In the genomic region with DNA sequence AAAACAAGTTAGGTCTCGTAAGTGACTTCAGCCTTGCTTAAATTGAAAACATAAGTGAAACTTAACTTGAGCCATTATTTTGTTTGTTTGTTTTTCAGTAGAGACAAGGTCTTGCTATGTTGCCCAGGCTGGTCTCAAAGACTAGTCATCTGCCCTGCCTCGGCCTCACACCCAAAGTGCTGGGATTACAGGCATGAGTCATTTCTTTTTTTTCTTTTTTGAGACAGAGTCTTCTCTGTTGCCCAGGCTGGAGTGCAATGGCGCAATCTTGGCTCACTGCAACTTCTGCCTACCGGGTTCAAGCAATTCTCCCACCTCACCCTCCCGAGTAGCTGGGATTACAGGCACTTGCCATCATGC, we compare ENCODE assay signal across 15 cellular contexts. TPM values are rescaled to one million over a fixed set of nuclear protein-coding genes. Genes with fewer than 3 reads are reported as not detected.
DNase-seq lines count a peak whose midpoint lies in the region; ATAC-seq, FAIRE-seq and TF ChIP-seq lines count a peak whose summit lies in the region.
"Not testable (repeated sequence)": the region's sequence is repeated elsewhere in the genome, so short reads cannot be mapped to it uniquely, and the experiment has no call there.
"Had no signal": no experiment of that assay in that cellular context is flagged by ENCODE, and none has a peak within 500 bp of the region (broad histone marks: within the 10 kb centered on the region; RNA-seq: fewer than 3 reads in every experiment).

No MANE protein-coding gene starts in this region.

- H3K4me3 Mint-ChIP-seq in activated T-helper 17 cell treated with anti-CD3 and anti-CD28 coated beads, Interleukin-2, amount 50 U/mL, for 72 hours = peak overlapping the region; percentile 64

- peaks cover 18% of the 10 kb centered on the region for H3K36me3 Mint-ChIP-seq in activated T-helper 17 cell treated with anti-CD3 and anti-CD28 coated beads, Interleukin-2, amount 50 U/mL, for 72 hours (ENCODE audit: low read depth)

- H3K9me3 ChIP-seq in hepatocyte (ENCODE audit: low read depth) = not testable (repeated sequence)

- H3K9me2 ChIP-seq in hepatocyte (replicated peaks; ENCODE audit: insufficient read depth) = not testable (repeated sequence)

- H3K4me1 ChIP-seq in hepatocyte (ENCODE audit: insufficient read depth) = peaks cover 18% of the 10 kb centered on the region

- WGBS in hepatocyte (ENCODE audit: low lambda C conversion rate, missing lambda C conversion rate) = 74% methylated on average over 5 of the region's 5 CpGs

- H2AFZ ChIP-seq in hepatocyte = not testable (repeated sequence)

- not testable (repeated sequence) for H3K36me3 ChIP-seq in hepatocyte (replicated peaks; ENCODE audit: insufficient read depth, low read depth)

- H3K27me3 Mint-ChIP-seq in activated T-helper 17 cell treated with anti-CD3 and anti-CD28 coated beads, Interleukin-2, amount 50 U/mL, for 72 hours = not testable (repeated sequence)

- FAIRE-seq in urothelium cell line (lab: Jason Lieb, UNC) = not testable (repeated sequence)

- peak; percentile 51 for ATAC-seq in activated T-helper 17 cell treated with anti-CD3 and anti-CD28 coated beads, Interleukin-2, amount 50 U/mL, for 72 hours (replicated peaks)

- peaks cover 0 to 43% (median 16%) of the 10 kb centered on the region in 45 donors for H3K27me3 ChIP-seq in dorsolateral prefrontal cortex
- not testable (repeated sequence) for H3K27me3 ChIP-seq in hepatocyte

- H3K27ac Mint-ChIP-seq in activated T-helper 17 cell treated with anti-CD3 and anti-CD28 coated beads, Interleukin-2, amount 50 U/mL, for 72 hours = peak overlapping the region; percentile 89

- peak overlapping the region in 37 of 59 donors; percentile 2 to 86 (median 55) for H3K27ac ChIP-seq in dorsolateral prefrontal cortex
- peak overlapping the region; percentile 78 for H3K27ac ChIP-seq in hepatocyte

- not testable (repeated sequence) for H3K79me2 ChIP-seq in hepatocyte

- peak; percentile 77 for DNase-seq in GM03348 (ENCODE audit: low spot score)
- peak; percentile 55 for DNase-seq in KBM-7
- peak; percentile 87 for DNase-seq in RPMI7951 (ENCODE audit: low read depth)
- not testable (repeated sequence) for DNase-seq in dorsolateral prefrontal cortex
- peak; percentile 35 for DNase-seq in hepatocyte (ENCODE audit: low spot score)
- DNase-seq in renal cortical epithelial cell (ENCODE audit: low read depth) = peak; percentile 87
- peak; percentile 50 for DNase-seq in urothelium cell line (ENCODE audit: low spot score)

- H3K9me3 Mint-ChIP-seq in activated T-helper 17 cell treated with anti-CD3 and anti-CD28 coated beads, Interleukin-2, amount 50 U/mL, for 72 hours = not testable (repeated sequence)

- peaks cover 42% of the 10 kb centered on the region for H3K4me1 Mint-ChIP-seq in activated T-helper 17 cell treated with anti-CD3 and anti-CD28 coated beads, Interleukin-2, amount 50 U/mL, for 72 hours

- H4K20me1 ChIP-seq in hepatocyte (ENCODE audit: insufficient read depth, poor library complexity, severe bottlenecking) = not testable (repeated sequence)

- H3K4me2 ChIP-seq in hepatocyte = not testable (repeated sequence)

- intact Hi-C loops in dorsolateral prefrontal cortex (cut with DNase I) = not testable (repeated sequence)

- in situ Hi-C loops in KBM-7 (cut with MboI; ENCODE audit: low pct_unique_long_range_greater_than_20kb, low sequenced_read_pairs) = not testable (repeated sequence)

- TF ChIP-seq CTCF in dorsolateral prefrontal cortex (IDR thresholded peaks at IDR 0.05 in 54 of 56, conservative IDR thresholded peaks at IDR 0.05 in 2 of 56; ENCODE audit: low read depth in 1 of 56, partially characterized antibody in 56 of 56); hepatocyte (IDR thresholded peaks at IDR 0.05; ENCODE audit: poor library complexity): not testable (repeated sequence)

- not testable (repeated sequence) for H3K4me3 ChIP-seq in dorsolateral prefrontal cortex, hepatocyte

RNA-seq across cellular contexts. Expression of gene KLHDC7B, which starts 4.1 kb away (rescaled TPM):
- not detected in 2 replicates for total RNA-seq in RPMI7951 (2014; rRNA removed; shearing (Covaris generic))
- 1 to 10 TPM; 4.2 to 4.4 TPM for total RNA-seq in activated T-helper 17 cell treated with anti-CD3 and anti-CD28 coated beads, Interleukin-2, amount 50 U/mL, for 72 hours
- total RNA-seq in dorsolateral prefrontal cortex = under 1 TPM in 40 of 120 experiments, not detected in 80; 0.13 to 0.68 (median 0.21) TPM
- 0.92 and 1.7 TPM in 2 replicates for total RNA-seq in hepatocyte
- 0.75 and 1.4 TPM in 2 replicates for polyA plus RNA-seq in hepatocyte
- 0.15 and 0.17 TPM in 2 replicates for total RNA-seq in renal cortical epithelial cell
- total RNA-seq: dermis blood vessel endothelial cell, G401, GM23338, HT-29, temporal lobe had no signal
- polyA plus RNA-seq: GM23338, neural cell had no signal

RNA-seq across cellular contexts. Expression of gene TYMP, which starts 11.8 kb away (rescaled TPM):
- 16.5 and 27.5 TPM in 2 replicates for total RNA-seq in RPMI7951 (2014; rRNA removed; shearing (Covaris generic))
- total RNA-seq in activated T-helper 17 cell treated with anti-CD3 and anti-CD28 coated beads, Interleukin-2, amount 50 U/mL, for 72 hours = 10 to 100 TPM; 73.0 to 74.0 TPM
- total RNA-seq in dorsolateral prefrontal cortex = 10 to 100 TPM in 50 of 120 experiments, 1 to 10 TPM in 70; 1.4 to 47.4 (median 7.6) TPM
- total RNA-seq in hepatocyte = 36.6 and 46.4 TPM in 2 replicates
- 85.7 and 105 TPM in 2 replicates for polyA plus RNA-seq in hepatocyte
- 55.0 and 68.8 TPM in 2 replicates for total RNA-seq in renal cortical epithelial cell

RNA-seq across cellular contexts. Expression of gene SCO2, which starts 16.2 kb away (rescaled TPM):
- 5.0 and 9.2 TPM in 2 replicates for total RNA-seq in RPMI7951 (2014; rRNA removed; shearing (Covaris generic))
- total RNA-seq in activated T-helper 17 cell treated with anti-CD3 and anti-CD28 coated beads, Interleukin-2, amount 50 U/mL, for 72 hours = 1 to 10 TPM; 2.8 to 9.9 TPM
- 10 to 100 TPM in 4 of 120 experiments, 1 to 10 TPM in 45, under 1 TPM in 4, not detected in 67; 0.59 to 11.9 (median 2.8) TPM for total RNA-seq in dorsolateral prefrontal cortex
- total RNA-seq in hepatocyte = 2.0 and 4.1 TPM in 2 replicates
- polyA plus RNA-seq in hepatocyte = 9.7 and 11.2 TPM in 2 replicates
- 2.0 and 7.3 TPM in 2 replicates for total RNA-seq in renal cortical epithelial cell

RNA-seq across cellular contexts. Expression of gene SYCE3, which starts 21.1 kb away (rescaled TPM):
- not detected in 2 replicates for total RNA-seq in RPMI7951 (2014; rRNA removed; shearing (Covaris generic))
- 1 to 10 TPM in 1 of 2 donors, under 1 TPM in 1; 0.65 to 2.3 TPM for total RNA-seq in activated T-helper 17 cell treated with anti-CD3 and anti-CD28 coated beads, Interleukin-2, amount 50 U/mL, for 72 hours
- 1 to 10 TPM in 14 of 120 experiments, not detected in 106; 1.4 to 6.0 (median 2.0) TPM for total RNA-seq in dorsolateral prefrontal cortex
- not detected in 2 replicates for total RNA-seq in hepatocyte
- 1.4 and 1.5 TPM in 2 replicates for polyA plus RNA-seq in hepatocyte
- not detected in 2 replicates for total RNA-seq in renal cortical epithelial cell
- total RNA-seq: activated T-cell treated with anti-CD3 and anti-CD28 coated beads, Interleukin-2, amount 50 U/mL, for 4 hours; dermis blood vessel endothelial cell; G401; GM23338; HT-29; temporal lobe had no signal
- polyA plus RNA-seq: GM23338, neural cell had no signal

RNA-seq across cellular contexts. Expression of gene NCAPH2, which starts 33.6 kb away (rescaled TPM):
- total RNA-seq in RPMI7951 (2014; rRNA removed; shearing (Covaris generic)) = 53.3 and 61.6 TPM in 2 replicates
- total RNA-seq in activated T-helper 17 cell treated with anti-CD3 and anti-CD28 coated beads, Interleukin-2, amount 50 U/mL, for 72 hours = 100 to 1,000 TPM; 112 to 138 TPM
- total RNA-seq in dorsolateral prefrontal cortex = 10 to 100 TPM; 47.2 to 83.2 (median 61.5) TPM
- total RNA-seq in hepatocyte = 24.4 and 25.6 TPM in 2 replicates
- 40.6 and 48.0 TPM in 2 replicates for polyA plus RNA-seq in hepatocyte
- total RNA-seq in renal cortical epithelial cell = 16.7 and 24.7 TPM in 2 replicates
